Comparison of ENCODE assay signal across 8 cellular contexts in genomic region chr13:50909605-50910482, GRCh38. TPM values are rescaled to one million over a fixed set of nuclear protein-coding genes. Genes with fewer than 3 reads are reported as not detected.
DNase-seq lines count a peak whose midpoint lies in the region; ATAC-seq and TF ChIP-seq lines count a peak whose summit lies in the region.

Gene RNASEH2B, plus strand, starts transcription at chr13:50909791. Its CDS starts 286 bp downstream, at chr13:50910077.

- H3K4me2 ChIP-seq in KMS-11 = peak within 1 kb of the TSS; percentile 50

- H3K4me1 ChIP-seq in KMS-11 (ENCODE audit: low read depth, poor library complexity, severe bottlenecking) (peaks cover 35% of the 10 kb centered on the region), thymus (ENCODE audit: control insufficient read depth, insufficient read depth, low read length) (peaks cover 25% of the 10 kb centered on the region)

- in situ Hi-C loops in SK-MEL-5 (cut with HindIII; ENCODE audit: low pct_unique_long_range_greater_than_20kb, low sequenced_read_pairs) = no loop called here

- H2AFZ ChIP-seq in KMS-11 (ENCODE audit: low read depth) = peak within 1 kb of the TSS; percentile 87

- H3K9ac ChIP-seq in KMS-11 = peak within 1 kb of the TSS; percentile 99

- H3K9me3 ChIP-seq in thymus (ENCODE audit: control insufficient read depth) = no peaks in the 10 kb centered on the region

- H4K20me1 ChIP-seq in KMS-11 (ENCODE audit: insufficient read depth) = no peaks in the 10 kb centered on the region

- H3K4me3 ChIP-seq in KMS-11 (IDR thresholded peaks at IDR 0.05; ENCODE audit: insufficient read depth, low read depth, low read length) (no peak within 1 kb of the TSS), thymus (ENCODE audit: low read length) (peak within 1 kb of the TSS; percentile 97)

- peak; percentile 66 for DNase-seq in EH (ENCODE audit: low read depth)
- peak; percentile 64 for DNase-seq in SK-MEL-5 (ENCODE audit: low read depth, low spot score)
- DNase-seq in activated naive CD4-positive, alpha-beta T cell treated with Interleukin-2 at 50 U/mL for 16 hours = peak; percentile 70
- DNase-seq in germinal center (ENCODE audit: low spot score) = peak; percentile 77
- no peak for DNase-seq in omental fat pad (ENCODE audit: low spot score)

- H3K27ac ChIP-seq in KMS-11 = peak within 1 kb of the TSS; percentile 97
- H3K27ac ChIP-seq in thymus (ENCODE audit: low read depth) = peak within 1 kb of the TSS; percentile 96

- H3K79me2 ChIP-seq in KMS-11 (ENCODE audit: insufficient read depth, low read depth) = peaks cover 47% of the 10 kb centered on the region

- H3K27me3 ChIP-seq in KMS-11 (ENCODE audit: insufficient read depth, low read depth) (no peaks in the 10 kb centered on the region), thymus (ENCODE audit: control insufficient read depth, insufficient read depth) (no peaks in the 10 kb centered on the region)

- ATAC-seq in GM21723 (IDR thresholded peaks at IDR 0.05; ENCODE audit: unreplicated experiment) (peak; percentile 74), omental fat pad (ENCODE audit: low FRiP score) (peak; percentile 79)

- H3K36me3 ChIP-seq in KMS-11 (ENCODE audit: insufficient read depth) (no peaks in the 10 kb centered on the region), thymus (ENCODE audit: control insufficient read depth, insufficient read depth) (no peaks in the 10 kb centered on the region)

- under 1% methylated on average over 107 of the region's 107 CpGs for WGBS in thymus

- no peak for TF ChIP-seq CTCF in KMS-11 (conservative IDR thresholded peaks at IDR 0.05; ENCODE audit: low read depth, low read length)
- no peak for TF ChIP-seq CTCF in omental fat pad (IDR thresholded peaks at IDR 0.05)

RNA-seq across cellular contexts. Expression of gene RNASEH2B, which starts in this region (rescaled TPM):
- total RNA-seq in SK-MEL-5 (2014; rRNA removed; shearing (Covaris generic)) = 79.6 and 87.0 TPM in 2 replicates
- 37.8 and 43.6 TPM in 2 replicates for polyA plus RNA-seq in SK-MEL-5 (2015; cell fraction: cytosol; rRNA removed)
- polyA plus RNA-seq in SK-MEL-5 (2015; cell fraction: nucleus; rRNA removed) = 48.6 and 60.4 TPM in 2 replicates
- 10 to 100 TPM; 25.2 to 50.3 (median 33.2) TPM for total RNA-seq in omental fat pad
- polyA plus RNA-seq in thymus = 187 TPM
